ENCODE assay signal across 22 cellular contexts in the genomic region with DNA sequence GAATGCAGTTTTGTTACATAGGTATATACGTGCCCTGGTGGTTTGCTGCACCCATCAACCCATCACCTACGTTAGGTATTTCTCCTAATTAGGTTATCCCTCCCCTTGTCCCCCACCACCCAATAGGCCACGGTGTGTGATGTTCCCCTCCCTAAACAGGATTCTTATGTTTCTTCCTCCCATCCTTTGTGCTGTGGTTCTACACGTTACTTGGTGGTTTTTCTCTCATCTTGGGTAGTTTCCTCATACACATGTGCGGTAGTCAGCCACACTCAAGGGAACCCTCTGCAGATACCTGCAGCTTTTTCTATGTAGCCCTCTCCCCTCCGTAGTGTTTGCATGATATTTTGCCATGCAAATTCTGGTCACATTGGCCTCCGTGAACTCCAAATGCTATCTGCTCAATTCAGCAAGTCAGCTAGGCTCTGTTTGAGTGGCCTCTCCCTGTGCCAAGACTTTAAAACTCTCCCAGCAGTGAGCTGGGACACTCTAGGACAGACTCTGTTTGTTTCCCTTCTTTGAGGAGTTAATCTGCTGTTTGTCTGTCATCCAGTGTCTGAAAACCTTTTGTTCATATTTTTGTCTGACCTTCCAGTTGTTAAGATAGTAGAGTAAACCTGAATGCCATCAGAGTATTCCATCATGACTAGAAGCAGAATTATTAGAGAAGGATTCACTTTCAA. TPM values are rescaled to one million over a fixed set of nuclear protein-coding genes. Genes with fewer than 3 reads are reported as not detected.
DNase-seq lines count a peak whose midpoint lies in the region; ATAC-seq, FAIRE-seq and TF ChIP-seq lines count a peak whose summit lies in the region.
"Had no signal": no experiment of that assay in that cellular context is flagged by ENCODE, and none has a peak within 500 bp of the region (broad histone marks: within the 10 kb centered on the region; RNA-seq: fewer than 3 reads in every experiment).

No MANE protein-coding gene starts in this region.

- H3K4me1 Mint-ChIP-seq in Caco-2 (ENCODE audit: low read depth, unreplicated experiment) (peaks cover 39% of the 10 kb centered on the region), brain (no peaks in the 10 kb centered on the region)

- BruUV-seq in Caco-2 (replicated peaks; lab: Mats Ljungman, UMichigan) (no TSS peak), IMR-90 (replicated peaks; lab: Mats Ljungman, UMichigan) (no TSS peak)

- TF ChIP-seq POLR2A in IMR-90 (IDR thresholded peaks at IDR 0.05; ENCODE audit: low read depth, low read length) (no peak), right lobe of liver (IDR thresholded peaks at IDR 0.05) (no peak), gastroesophageal sphincter (IDR thresholded peaks at IDR 0.05) (no peak)

- no peak overlapping the region for H2AFZ ChIP-seq in IMR-90 (replicated peaks; ENCODE audit: low read length, poor library complexity)

- H3K27ac Mint-ChIP-seq in Caco-2 (ENCODE audit: unreplicated experiment): peak overlapping the region; percentile 40
- H3K27ac Mint-ChIP-seq in brain: peak overlapping the region in 3 of 5 experiments; percentile 4 to 51 (median 48)

- H2BK15ac ChIP-seq in IMR-90 (ENCODE audit: low read depth, low read length): no peak overlapping the region

- no peak for TF ChIP-seq RAD21 in IMR-90 (IDR thresholded peaks at IDR 0.05; ENCODE audit: low read length)

- ATAC-seq in IMR-90 (ENCODE audit: low read depth) (no peak), right lobe of liver (peak; percentile 40 to 64 (median 59)), gastroesophageal sphincter (no peak), psoas muscle (no peak)

- H2BK20ac ChIP-seq in IMR-90 (ENCODE audit: low read depth, low read length): no peak overlapping the region

- no peak overlapping the region; the same call in 1 of the 2 replicates for H3K4ac ChIP-seq in IMR-90 (ENCODE audit: low read depth, low read length)

- H3K36me3 Mint-ChIP-seq in Caco-2 (ENCODE audit: insufficient read depth, unreplicated experiment) (peaks cover 60% of the 10 kb centered on the region), brain (peaks cover 74% of the 10 kb centered on the region)

- no peak overlapping the region; the same call in 1 of the 2 replicates for H3K14ac ChIP-seq in IMR-90 (replicated peaks; ENCODE audit: low read depth, low read length)

- dilution Hi-C loops in IMR-90 (cut with HindIII; ENCODE audit: low sequenced_read_pairs, unreplicated experiment): no loop called here

- TF ChIP-seq CTCF in Caco-2 (IDR thresholded peaks at IDR 0.05; ENCODE audit: insufficient read depth in 1 of 2, low read depth in 1 of 2, low read length in 1 of 2, severe bottlenecking in 1 of 2, unreplicated experiment in 1 of 2) (no peak), IMR-90 (conservative IDR thresholded peaks at IDR 0.05; ENCODE audit: low read depth, low read length) (no peak), brain (conservative IDR thresholded peaks at IDR 0.05) (no peak), right lobe of liver (IDR thresholded peaks at IDR 0.05) (no peak), gastroesophageal sphincter (IDR thresholded peaks at IDR 0.05) (no peak), psoas muscle (IDR thresholded peaks at IDR 0.05) (no peak)

- no peak overlapping the region for H3K9ac ChIP-seq in IMR-90 (ENCODE audit: low read depth, low read length)

- no peak overlapping the region for H3K4me2 ChIP-seq in IMR-90 (ENCODE audit: low read depth, low read length)

- no peaks in the 10 kb centered on the region for H3K36me3 ChIP-seq in Caco-2 (ENCODE audit: control insufficient read depth, insufficient read depth, low read length)
- peaks cover 14% of the 10 kb centered on the region for H3K36me3 ChIP-seq in IMR-90 (ENCODE audit: control insufficient read depth, insufficient read depth, low read length)
- H3K36me3 ChIP-seq in right lobe of liver: peaks cover 0 to 2% (median 0%) of the 10 kb centered on the region in 4 donors
- peaks cover 0 to 89% of the 10 kb centered on the region in 2 donors for H3K36me3 ChIP-seq in gastroesophageal sphincter
- peaks cover 4 to 95% of the 10 kb centered on the region in 2 donors for H3K36me3 ChIP-seq in psoas muscle (ENCODE audit: insufficient read depth in 1 of 2, low read depth in 1 of 2)

- H3K27ac ChIP-seq in IMR-90 (ENCODE audit: insufficient read depth, low read length) (no peak overlapping the region), right lobe of liver (peak overlapping the region in 1 of 3 donors; percentile 74), gastroesophageal sphincter (no peak overlapping the region), psoas muscle (no peak overlapping the region)
- H3K27ac ChIP-seq: brain microvascular endothelial cell, coronary artery, neutrophil, transverse colon had no signal

- H3K4me1 ChIP-seq in Caco-2 (peaks cover 37% of the 10 kb centered on the region), IMR-90 (ENCODE audit: control insufficient read depth, insufficient read depth, low read length) (peaks cover 16% of the 10 kb centered on the region), right lobe of liver (peaks cover 0 to 37% (median 15%) of the 10 kb centered on the region in 4 donors), gastroesophageal sphincter (no peaks in the 10 kb centered on the region), psoas muscle (no peaks in the 10 kb centered on the region)
- H3K4me1 ChIP-seq: transverse colon had no signal

- H3K9me3 ChIP-seq in Caco-2 (no peaks in the 10 kb centered on the region), IMR-90 (ENCODE audit: control insufficient read depth, insufficient read depth, low read length) (no peaks in the 10 kb centered on the region), right lobe of liver (no peaks in the 10 kb centered on the region), gastroesophageal sphincter (no peaks in the 10 kb centered on the region), psoas muscle (no peaks in the 10 kb centered on the region)
- H3K9me3 ChIP-seq: neutrophil, transverse colon had no signal

- H3K56ac ChIP-seq in IMR-90 (ENCODE audit: extremely low read depth, insufficient read depth, low read length): no peak overlapping the region

- TF ChIP-seq EP300 in gastroesophageal sphincter (IDR thresholded peaks at IDR 0.05): no peak

- H3K4me3 Mint-ChIP-seq in Caco-2 (ENCODE audit: unreplicated experiment) (no peak overlapping the region), brain (no peak overlapping the region)
- H3K4me3 Mint-ChIP-seq: CD4-positive, CD25-positive, alpha-beta regulatory T cell; stimulated activated naive CD8-positive, alpha-beta T cell treated with anti-CD3 and anti-CD28 coated beads, Interleukin-15, Interleukin-2, amounts not matched to agents 100 ng/mL and 50 ng/mL, for 24 hours had no signal

- H3K9me3 Mint-ChIP-seq in Caco-2 (ENCODE audit: unreplicated experiment) (no peaks in the 10 kb centered on the region), brain (no peaks in the 10 kb centered on the region)
- H3K9me3 Mint-ChIP-seq: CD4-positive, CD25-positive, alpha-beta regulatory T cell; stimulated activated naive CD8-positive, alpha-beta T cell treated with anti-CD3 and anti-CD28 coated beads, Interleukin-15, Interleukin-2, amounts not matched to agents 100 ng/mL and 50 ng/mL, for 24 hours had no signal

- no peak overlapping the region for H4K8ac ChIP-seq in IMR-90 (ENCODE audit: low read depth in 2 of 2, low read length in 2 of 2)

- in situ Hi-C loops in IMR-90 (cut with MboI; ENCODE audit: low sequenced_read_pairs): no loop called here

- H3K4me3 ChIP-seq in Caco-2 (ENCODE audit: low read depth, low read length) (no peak overlapping the region), IMR-90 (ENCODE audit: insufficient read depth, low read depth, low read length) (no peak overlapping the region), right lobe of liver (no peak overlapping the region), gastroesophageal sphincter (no peak overlapping the region), psoas muscle (no peak overlapping the region)
- H3K4me3 ChIP-seq: coronary artery, transverse colon had no signal

- H2BK5ac ChIP-seq in IMR-90 (ENCODE audit: low read depth, low read length, poor library complexity, severe bottlenecking): no peak overlapping the region

- 93% methylated on average over 3 of the region's 7 CpGs; no CpG with 5 or more reads in 1 of the 2 experiments for WGBS in IMR-90 (ENCODE audit: extremely low coverage in 2 of 2, insufficient read length in 1 of 2), 2 experiments
- 56% methylated on average over 7 of the region's 7 CpGs for WGBS in right lobe of liver (ENCODE audit: insufficient coverage, low coverage, low lambda C conversion rate, missing lambda C conversion rate)
- 83 to 85% methylated on average over 6 to 7 of the region's 7 CpGs for WGBS in gastroesophageal sphincter (ENCODE audit: low coverage in 1 of 2), 2 donors
- 90 to 93% (median 92%) methylated on average over 7 of the region's 7 CpGs for WGBS in psoas muscle, 3 donors

- intact Hi-C loops in Caco-2 (cut with micrococcal nuclease; ENCODE audit: unreplicated experiment) (no loop called here), IMR-90 (cut with micrococcal nuclease) (no loop called here), right lobe of liver (cut with DNase I) (no loop called here), psoas muscle (cut with DNase I) (no loop called here)

- H4K5ac ChIP-seq in IMR-90 (ENCODE audit: low read depth, low read length): no peak overlapping the region; the same call in 1 of the 2 replicates

- H4K20me1 ChIP-seq in IMR-90 (ENCODE audit: insufficient read depth, low read length): peaks cover 22% of the 10 kb centered on the region; the same call in 1 of the 2 replicates

- H4K91ac ChIP-seq in IMR-90 (ENCODE audit: insufficient read depth, low read depth, low read length): no peak overlapping the region

- POLR2A ChIA-PET in Caco-2 (lab: Charles Lee) (no interaction called here), IMR-90 (lab: Charles Lee; ENCODE audit: unreplicated experiment) (no interaction called here)

- H2AK9ac ChIP-seq in IMR-90 (replicated peaks; ENCODE audit: low read depth, low read length, poor library complexity): no peak overlapping the region

- H2BK120ac ChIP-seq in IMR-90 (ENCODE audit: low read depth, low read length): no peak overlapping the region

- H3K27me3 Mint-ChIP-seq in Caco-2 (ENCODE audit: insufficient read depth, unreplicated experiment) (no peaks in the 10 kb centered on the region), brain (no peaks in the 10 kb centered on the region)
- H3K27me3 Mint-ChIP-seq: CD4-positive, CD25-positive, alpha-beta regulatory T cell; stimulated activated naive CD8-positive, alpha-beta T cell treated with anti-CD3 and anti-CD28 coated beads, Interleukin-15, Interleukin-2, amounts not matched to agents 100 ng/mL and 50 ng/mL, for 24 hours had no signal

- H3K18ac ChIP-seq in IMR-90 (ENCODE audit: low read depth, low read length): no peak overlapping the region; the same call in 1 of the 2 replicates

- peaks cover 15 to 46% of the 10 kb centered on the region in 2 experiments for H3K79me1 ChIP-seq in IMR-90 (ENCODE audit: low read depth in 1 of 2, low read length in 2 of 2)

- CTCF ChIA-PET in Caco-2 (lab: Charles Lee) (no interaction called here), IMR-90 (lab: Yijun Ruan, JAX) (no interaction called here)

- H3K27me3 ChIP-seq in Caco-2 (replicated peaks; ENCODE audit: control insufficient read depth, insufficient read depth, low read length): no peaks in the 10 kb centered on the region
- H3K27me3 ChIP-seq in IMR-90 (ENCODE audit: control insufficient read depth, insufficient read depth, low read length): no peaks in the 10 kb centered on the region
- H3K27me3 ChIP-seq in right lobe of liver: no peaks in the 10 kb centered on the region
- no peaks in the 10 kb centered on the region for H3K27me3 ChIP-seq in gastroesophageal sphincter
- H3K27me3 ChIP-seq in psoas muscle (ENCODE audit: insufficient read depth in 3 of 3, low read length in 2 of 3): no peaks in the 10 kb centered on the region
- H3K27me3 ChIP-seq: brain microvascular endothelial cell, neutrophil, transverse colon had no signal

- H3K9me1 ChIP-seq in IMR-90 (ENCODE audit: insufficient read depth, low read length): peaks cover 12% of the 10 kb centered on the region

- H3K23ac ChIP-seq in IMR-90 (ENCODE audit: low read depth, low read length): no peak overlapping the region

- FAIRE-seq in RCC 7860 (lab: Jason Lieb, UNC): no peak

- DNase-seq in Caco-2 (no peak), IMR-90 (no peak), right lobe of liver (no peak), iPS-NIHi7 (ENCODE audit: extremely low spot score) (no peak), psoas muscle (no peak), RCC 7860 (ENCODE audit: low spot score) (no peak)
- DNase-seq: activated CD4-positive, alpha-beta T cell treated with anti-CD3 and anti-CD28 coated beads, Interleukin-2, amount 50 U/mL, for 48 hours; activated naive CD4-positive, alpha-beta T cell treated with anti-CD3 and anti-CD28 coated beads, Interleukin-2, amount 50 U/mL, for 16 hours; brain microvascular endothelial cell; CD4-positive, CD25-positive, alpha-beta regulatory T cell; GDM1; glutamatergic neuron; NCI-H2081 treated with DMSO at 0.1 percent for 48 hours; NCI-H446 treated with DMSO at 0.1 percent for 48 hours; stimulated activated CD4-positive, alpha-beta T cell treated with anti-CD3 and anti-CD28 coated beads, Interleukin-4, amount 100 ng/mL, for 1 hour; T-helper 9 cell; transverse colon had no signal

- peak overlapping the region; percentile 27; the same call in 1 of the 2 replicates for H2AK5ac ChIP-seq in IMR-90 (ENCODE audit: low read depth, low read length)

RNA-seq across cellular contexts. Expression of a gene that starts 41.0 kb away (rescaled TPM):
- total RNA-seq in Caco-2 (2022): 20.3 and 21.2 TPM in 2 replicates
- total RNA-seq in IMR-90 (2012; rRNA removed): 56.6 and 62.8 TPM in 2 replicates
- polyA plus RNA-seq in IMR-90 (2012; rRNA removed): 34.8 and 34.9 TPM in 2 replicates
- 10.0 and 16.1 TPM in 2 replicates for polyA plus RNA-seq in IMR-90 (2012; cell fraction: cytosol; rRNA removed)
- polyA plus RNA-seq in IMR-90 (2012; cell fraction: nucleus; rRNA removed; ENCODE audit: low replicate concordance): 16.5 and 73.5 TPM in 2 replicates
- 16.6 TPM for polyA plus RNA-seq in brain (ENCODE audit: insufficient read depth, low read depth, low replicate concordance)
- total RNA-seq in right lobe of liver: 10 to 100 TPM in 3 of 6 experiments, 1 to 10 TPM in 3; 7.3 to 13.8 (median 10.2) TPM
- total RNA-seq in gastroesophageal sphincter: 10 to 100 TPM; 37.8 to 59.9 (median 39.8) TPM
- 10 to 100 TPM; 18.1 to 20.3 (median 18.6) TPM for total RNA-seq in psoas muscle
- polyA plus RNA-seq in psoas muscle: 10 to 100 TPM; 12.0 to 23.2 (median 19.5) TPM

Comparison
In these comparisons a context has a peak if more than half of its experiments do, and no peak if none do; other contexts are left out.
1. ATAC-seq: peak in right lobe of liver (4 of 4); none in IMR-90 (single experiment), gastroesophageal sphincter (single experiment) and psoas muscle (0 of 4).